22 cellular contexts compared by ENCODE assay signal in the genomic region with DNA sequence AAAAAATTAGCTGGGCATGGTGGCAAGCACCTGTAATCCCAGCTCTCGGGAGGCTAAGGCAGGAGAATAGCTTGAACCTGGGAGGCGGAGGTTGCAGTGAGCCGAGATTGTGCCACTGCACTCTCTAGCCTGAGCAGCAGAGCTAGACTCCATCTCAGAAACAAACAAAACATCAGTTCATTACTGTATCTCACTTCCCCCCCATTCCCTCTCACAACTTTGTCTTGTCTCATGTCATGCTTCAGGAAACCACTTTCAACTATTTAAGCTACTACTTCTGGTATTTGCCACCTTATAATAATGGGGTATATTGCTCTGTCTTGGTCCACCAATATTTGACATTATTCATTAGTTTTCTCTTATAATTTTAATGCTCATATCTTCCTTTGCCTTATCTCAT. TPM values are rescaled to one million over a fixed set of nuclear protein-coding genes. Genes with fewer than 3 reads are reported as not detected.
DNase-seq lines count a peak whose midpoint lies in the region; ATAC-seq, FAIRE-seq and TF ChIP-seq lines count a peak whose summit lies in the region.
"Had no signal": no experiment of that assay in that cellular context is flagged by ENCODE, and none has a peak within 500 bp of the region (broad histone marks: within the 10 kb centered on the region; RNA-seq: fewer than 3 reads in every experiment).

No MANE protein-coding gene starts in this region.

- H3K27ac ChIP-seq in CD4-positive, alpha-beta T cell (ENCODE audit: low read depth, low read length): no peak overlapping the region
- H3K27ac ChIP-seq: brain microvascular endothelial cell had no signal

- no peaks in the 10 kb centered on the region for H3K27me3 ChIP-seq in CD4-positive, alpha-beta T cell (ENCODE audit: control insufficient read depth, insufficient read depth, low read length)
- H3K27me3 ChIP-seq: brain microvascular endothelial cell, esophagus muscularis mucosa, transverse colon had no signal

- no peaks in the 10 kb centered on the region for H3K9me3 ChIP-seq in T-helper 17 cell (ENCODE audit: control insufficient read depth, low read length, poor library complexity, severe bottlenecking)
- no peaks in the 10 kb centered on the region for H3K9me3 ChIP-seq in CD4-positive, alpha-beta T cell (ENCODE audit: control insufficient read depth, low read length)

- no peaks in the 10 kb centered on the region for H3K27me3 Mint-ChIP-seq in T-helper 17 cell
- H3K27me3 Mint-ChIP-seq in CD4-positive, alpha-beta T cell: no peaks in the 10 kb centered on the region

- H3K4me1 Mint-ChIP-seq in T-helper 17 cell: peaks cover 25% of the 10 kb centered on the region
- peaks cover 56% of the 10 kb centered on the region for H3K4me1 Mint-ChIP-seq in CD4-positive, alpha-beta T cell (ENCODE audit: low read depth)

- FAIRE-seq in GM18507 (lab: Jason Lieb, UNC): peak; percentile 38
- FAIRE-seq: kidney had no signal

- POLR2A ChIA-PET in CD4-positive, alpha-beta T cell (lab: Charles Lee): interaction anchor here (1.6 kb wide), 1 partner anchor 12 kb away, joined by 4 read pairs; no protein-coding TSS in a partner anchor

- peak overlapping the region; percentile 71 for H3K27ac Mint-ChIP-seq in T-helper 17 cell
- H3K27ac Mint-ChIP-seq in CD4-positive, alpha-beta T cell: no peak overlapping the region

- ATAC-seq in GM21367 (IDR thresholded peaks at IDR 0.05; ENCODE audit: unreplicated experiment) (peak; percentile 57), HG02884 (IDR thresholded peaks at IDR 0.05; ENCODE audit: unreplicated experiment) (peak; percentile 68), T-helper 17 cell (no peak), left colon (no peak)
- ATAC-seq in CD4-positive, alpha-beta T cell (ENCODE audit: poor library complexity): no peak
- ATAC-seq: sciatic nerve had no signal

- CTCF ChIA-PET in CD4-positive, alpha-beta T cell (lab: Charles Lee): no interaction called here

- DNase-seq in GM18507 (ENCODE audit: extremely low spot score, insufficient read length, low read depth): no peak
- no peak for DNase-seq in T-helper 17 cell
- DNase-seq in CD4-positive, alpha-beta T cell: no peak
- no peak for DNase-seq in NCI-H345 treated with DMSO at 0.1 percent for 48 hours (lab: John Stamatoyannopoulos, UW; ENCODE audit: unreplicated experiment)
- no peak for DNase-seq in left colon
- DNase-seq in activated CD4-positive, alpha-beta T cell treated with anti-CD3 and anti-CD28 coated beads, Interleukin-2, amount 50 U/mL, for 48 hours: no peak
- DNase-seq: activated CD4-positive, alpha-beta T cell treated with anti-CD3 and anti-CD28 coated beads for 4 hours; activated naive CD4-positive, alpha-beta T cell treated with anti-CD3 and anti-CD28 coated beads, Interleukin-2, amount 50 U/mL, for 16 hours; brain microvascular endothelial cell; H7; head of caudate nucleus; IMR-90; kidney; midbrain; SIG-M5; stimulated activated CD4-positive, alpha-beta T cell treated with anti-CD3 and anti-CD28 coated beads, Interleukin-2, amount 100 ng/mL, for 48 hours; T-helper 9 cell; transverse colon had no signal

- intact Hi-C loops in CD4-positive, alpha-beta T cell (cut with DNase I, micrococcal nuclease): no loop called here
- intact Hi-C loops in left colon (cut with DNase I, micrococcal nuclease): no loop called here

- no peak for TF ChIP-seq CTCF in CD4-positive, alpha-beta T cell (IDR thresholded peaks at IDR 0.05)

- no peak overlapping the region for H3K4me3 Mint-ChIP-seq in T-helper 17 cell
- no peak overlapping the region for H3K4me3 Mint-ChIP-seq in CD4-positive, alpha-beta T cell

- no peaks in the 10 kb centered on the region for H3K36me3 Mint-ChIP-seq in T-helper 17 cell (ENCODE audit: low read depth)
- peaks cover 21% of the 10 kb centered on the region for H3K36me3 Mint-ChIP-seq in CD4-positive, alpha-beta T cell (ENCODE audit: low read depth)

- peaks cover 15% of the 10 kb centered on the region for H3K9me3 Mint-ChIP-seq in CD4-positive, alpha-beta T cell

RNA-seq across cellular contexts. Expression of a gene that starts 26.2 kb away (rescaled TPM):
- total RNA-seq in T-helper 17 cell (10 to 100 TPM; 42.4 to 45.4 TPM), left colon (10 to 100 TPM; 13.0 to 18.0 TPM)
- total RNA-seq in CD4-positive, alpha-beta T cell: 10 to 100 TPM; 57.1 to 63.1 TPM

Comparison
In these comparisons a context has a peak if more than half of its experiments do, and no peak if none do; other contexts are left out.
1. ATAC-seq: peak in GM21367 (single experiment) and HG02884 (single experiment); none in T-helper 17 cell (single experiment), CD4-positive, alpha-beta T cell (single experiment) and left colon (single experiment).